In genomic region chr1:209513226-209513625, GRCh38 we compare ENCODE assay signal across 9 cellular contexts.
A peak's percentile ranks its signal among the peaks of the same experiment; 100 is the strongest.
DNase-seq lines count a peak whose midpoint lies in the region; ATAC-seq and TF ChIP-seq lines count a peak whose summit lies in the region.
"Had no signal": no experiment of that assay in that cellular context is flagged by ENCODE, and none has a peak within 500 bp of the region (broad histone marks: within the 10 kb centered on the region; RNA-seq: fewer than 3 reads in every experiment).

No MANE protein-coding gene starts in this region.

- CTCF ChIA-PET in RWPE1 (lab: Yijun Ruan, JAX), result interaction anchor here (0.6 to 1.2 kb wide), 6 partner anchors 11 to 265 kb away, joined by 3 to 5 read pairs (median 3); no protein-coding TSS in a partner anchor

- H3K36me3 ChIP-seq in left ventricle myocardium inferior, result no peaks in the 10 kb centered on the region

- ATAC-seq in foreskin keratinocyte (peak; percentile 73), HG02571 (IDR thresholded peaks at IDR 0.05; ENCODE audit: unreplicated experiment) (no peak), HG03039 (IDR thresholded peaks at IDR 0.05; ENCODE audit: unreplicated experiment) (no peak)

- H3K4me1 ChIP-seq in left ventricle myocardium inferior, result no peaks in the 10 kb centered on the region
- H3K4me1 ChIP-seq in foreskin keratinocyte, result peaks cover 5% of the 10 kb centered on the region

- intact Hi-C loops in left ventricle myocardium inferior (cut with micrococcal nuclease) (no loop called here), cardiac septum (cut with DNase I) (loop anchor here (10.0 kb wide), 1 partner anchor 308 kb away; no protein-coding TSS in a partner anchor)

- H3K9me3 ChIP-seq in left ventricle myocardium inferior (replicated peaks), result peaks cover 3% of the 10 kb centered on the region

- H3K27me3 ChIP-seq in left ventricle myocardium inferior (ENCODE audit: low read depth) (peaks cover 34% of the 10 kb centered on the region), foreskin keratinocyte (peaks cover 7% of the 10 kb centered on the region)

- H3K27ac ChIP-seq in left ventricle myocardium inferior (replicated peaks) (no peak overlapping the region), RWPE1 (no peak overlapping the region), foreskin keratinocyte (no peak overlapping the region)

- TF ChIP-seq CTCF in left ventricle myocardium inferior (IDR thresholded peaks at IDR 0.05; ENCODE audit: borderline replicate concordance) (peak; percentile 53), RWPE1 (conservative IDR thresholded peaks at IDR 0.05; ENCODE audit: low read depth) (peak; percentile 61), foreskin keratinocyte (conservative IDR thresholded peaks at IDR 0.05) (peak; percentile 86)

- no peak overlapping the region for H3K4me3 ChIP-seq in left ventricle myocardium inferior

- POLR2A ChIA-PET in RWPE1 (lab: Yijun Ruan, JAX; ENCODE audit: low non-redundant PET), result no interaction called here

- no peak for DNase-seq in left ventricle myocardium inferior
- DNase-seq in cardiac septum (ENCODE audit: low spot score), result no peak
- peak; percentile 18 for DNase-seq in LoVo (ENCODE audit: low spot score)
- DNase-seq in RWPE1 (ENCODE audit: low spot score), result peak; percentile 69
- DNase-seq in foreskin keratinocyte, result peak; percentile 34 to 71
- no peak for DNase-seq in activated CD4-positive, alpha-beta T cell treated with anti-CD3 and anti-CD28 coated beads, Interleukin-2, amount 50 U/mL, for 4 hours
- DNase-seq: activated naive CD8-positive, alpha-beta T cell treated with anti-CD3 and anti-CD28 coated beads, Interleukin-2, amount 10 ng/mL, durations not matched to agents 7 days and 5 days had no signal

Comparison
In these comparisons a context has a peak if more than half of its experiments do, and no peak if none do; other contexts are left out.
1. DNase-seq: peak in LoVo (single experiment), RWPE1 (single experiment) and foreskin keratinocyte (2 of 2); none in left ventricle myocardium inferior (single experiment), cardiac septum (single experiment) and activated CD4-positive, alpha-beta T cell treated with anti-CD3 and anti-CD28 coated beads, Interleukin-2, amount 50 U/mL, for 4 hours (0 of 2).
2. Peak in every context shown above with its lines, with median percentiles within 50 percentile points of each other: CTCF ChIP-seq.